30 cellular contexts compared by ENCODE assay signal in genomic region chr12:28955491-28955890, GRCh38.
DNase-seq lines count a peak whose midpoint lies in the region; ATAC-seq, FAIRE-seq and TF ChIP-seq lines count a peak whose summit lies in the region.
"Had no signal": no experiment of that assay in that cellular context is flagged by ENCODE, and none has a peak within 500 bp of the region (broad histone marks: within the 10 kb centered on the region; RNA-seq: fewer than 3 reads in every experiment).

No MANE protein-coding gene starts in this region.

- H3K4me1 ChIP-seq in GM23248 (ENCODE audit: insufficient read depth) (peaks cover 41% of the 10 kb centered on the region), H1 (replicated peaks in 1 of 4; ENCODE audit: control insufficient read depth in 3 of 4, insufficient read depth in 4 of 4, low read length in 3 of 4) (no peaks in the 10 kb centered on the region; a peak in 1 of 7 replicates), OCI-LY7 (ENCODE audit: insufficient read depth, low read length, poor library complexity, severe bottlenecking) (no peaks in the 10 kb centered on the region)
- H3K4me1 ChIP-seq: A549, ascending aorta had no signal

- no peak overlapping the region for H2BK5ac ChIP-seq in H1 (ENCODE audit: low read depth, low read length)

- H3K18ac ChIP-seq in H1 (ENCODE audit: extremely low read depth, low read length) = no peak overlapping the region

- no peak for FAIRE-seq in H1 (lab: Jason Lieb, UNC)
- FAIRE-seq: A549, islet of Langerhans had no signal

- no peaks in the 10 kb centered on the region for H3K36me3 Mint-ChIP-seq in WTC11
- H3K36me3 Mint-ChIP-seq: activated naive CD8-positive, alpha-beta T cell; CD8-positive, alpha-beta T cell had no signal

- CTCF ChIA-PET in WTC11 (lab: Charles Lee) = interaction anchor here (1.1 kb wide), 1 partner anchor 371 kb away, joined by 3 read pairs; no protein-coding TSS in a partner anchor
- CTCF ChIA-PET in H1 (lab: Charles Lee; ENCODE audit: partially characterized antibody) = interaction anchor here (0.5 kb wide), 1 partner anchor 1047 kb away, joined by 3 read pairs; no protein-coding TSS in a partner anchor
- CTCF ChIA-PET in OCI-LY7 (lab: Charles Lee; ENCODE audit: unreplicated experiment) = no interaction called here

- no peak overlapping the region for H3K27ac ChIP-seq in GM23248
- H3K27ac ChIP-seq in H1 (ENCODE audit: low read depth, low read length) = no peak overlapping the region
- H3K27ac ChIP-seq in OCI-LY7 (ENCODE audit: low read depth, low read length, poor library complexity, severe bottlenecking) = no peak overlapping the region
- H3K27ac ChIP-seq: A549, ascending aorta, dorsolateral prefrontal cortex, thyroid gland, vagina had no signal

- no peaks in the 10 kb centered on the region for H3K27me3 ChIP-seq in GM23248 (replicated peaks; ENCODE audit: insufficient read depth)
- H3K27me3 ChIP-seq in H1 (replicated peaks in 1 of 4; ENCODE audit: control insufficient read depth in 3 of 4, extremely low read depth in 1 of 4, insufficient read depth in 3 of 4, low read length in 3 of 4) = no peaks in the 10 kb centered on the region
- H3K27me3 ChIP-seq: ascending aorta, BE2C, dorsolateral prefrontal cortex, thyroid gland, vagina had no signal

- POLR2A ChIA-PET in WTC11 (lab: Charles Lee) = no interaction called here
- POLR2A ChIA-PET in H1 (lab: Charles Lee; ENCODE audit: partially characterized antibody) = no interaction called here
- POLR2A ChIA-PET in OCI-LY7 (lab: Charles Lee) = interaction anchor here (0.6 kb wide), 1 partner anchor 171 kb away, joined by 3 read pairs; no protein-coding TSS in a partner anchor

- H3K36me3 ChIP-seq in GM23248 (ENCODE audit: low read depth) (no peaks in the 10 kb centered on the region), H1 (ENCODE audit: control insufficient read depth in 2 of 4, insufficient read depth in 4 of 4, low read length in 3 of 4) (no peaks in the 10 kb centered on the region), OCI-LY7 (ENCODE audit: insufficient read depth, low read length) (no peaks in the 10 kb centered on the region)
- H3K36me3 ChIP-seq: ascending aorta, BE2C, thyroid gland, vagina had no signal

- H3K23ac ChIP-seq in H1 (ENCODE audit: insufficient read length) = no peak overlapping the region

- no peak overlapping the region for H3K4ac ChIP-seq in H1 (replicated peaks; ENCODE audit: insufficient read length, low read depth, low read length)

- H4K5ac ChIP-seq in H1 (ENCODE audit: insufficient read length, low read depth, low read length) = no peak overlapping the region

- H2BK15ac ChIP-seq in H1 (ENCODE audit: low read length) = no peak overlapping the region

- no peak overlapping the region for H3K14ac ChIP-seq in H1 (ENCODE audit: insufficient read length)

- intact Hi-C loops in OCI-LY7 (cut with micrococcal nuclease; ENCODE audit: unreplicated experiment) = no loop called here

- H4K8ac ChIP-seq in H1 (ENCODE audit: extremely low read depth, insufficient read depth, low read length) = no peak overlapping the region

- H2AFZ ChIP-seq in GM23248 = no peak overlapping the region
- H2AFZ ChIP-seq in H1 (ENCODE audit: low read length) = peak overlapping the region; percentile 51; the same call in 1 of the 2 replicates
- H2AFZ ChIP-seq in OCI-LY7 (ENCODE audit: low read length) = no peak overlapping the region

- no peak overlapping the region for H4K91ac ChIP-seq in H1 (replicated peaks; ENCODE audit: insufficient read length, low read length)

- no peak overlapping the region for H2BK12ac ChIP-seq in H1 (ENCODE audit: low read depth, low read length)

- TF ChIP-seq CTCF in WTC11 (IDR thresholded peaks at IDR 0.05) = no peak
- TF ChIP-seq CTCF in H1 (IDR thresholded peaks at IDR 0.05; ENCODE audit: control extremely low read depth in 1 of 3, insufficient read depth in 1 of 3, low read depth in 1 of 3, low read length in 3 of 3) = no peak
- no peak for TF ChIP-seq CTCF in OCI-LY7 (conservative IDR thresholded peaks at IDR 0.05; ENCODE audit: low read length)

- H3K4me2 ChIP-seq in GM23248 (ENCODE audit: unreplicated experiment) = peak overlapping the region; percentile 16
- H3K4me2 ChIP-seq in H1 (ENCODE audit: insufficient read depth in 1 of 2, low read depth in 2 of 2, low read length in 2 of 2) = no peak overlapping the region; a peak in 1 of 4 replicates
- no peak overlapping the region for H3K4me2 ChIP-seq in OCI-LY7 (ENCODE audit: low read length)
- H3K4me2 ChIP-seq: A549 had no signal

- no peaks in the 10 kb centered on the region for H3K9me3 ChIP-seq in GM23248 (ENCODE audit: low read depth)
- H3K9me3 ChIP-seq in H1 (ENCODE audit: insufficient read depth in 2 of 2, low read depth in 1 of 2, low read length in 1 of 2) = no peaks in the 10 kb centered on the region
- no peaks in the 10 kb centered on the region for H3K9me3 ChIP-seq in OCI-LY7 (ENCODE audit: low read length)
- H3K9me3 ChIP-seq: A549, ascending aorta, BE2C, thyroid gland, vagina had no signal

- H3K4me3 ChIP-seq in GM23248 (no peak overlapping the region), H1 (ENCODE audit: extremely low read depth in 1 of 4, insufficient read depth in 2 of 4, low read depth in 3 of 4, low read length in 4 of 4) (no peak overlapping the region), OCI-LY7 (ENCODE audit: low read depth, low read length, poor library complexity, severe bottlenecking) (no peak overlapping the region)
- H3K4me3 ChIP-seq: A549, ascending aorta, dorsolateral prefrontal cortex, thyroid gland, vagina had no signal

- TF ChIP-seq EP300 in H1 (IDR thresholded peaks at IDR 0.05; ENCODE audit: borderline replicate concordance in 1 of 2, low read depth in 2 of 2, low read length in 2 of 2) = no peak

- in situ Hi-C loops in GM23248 (cut with MboI) = no loop called here

- peaks cover 21% of the 10 kb centered on the region for H3F3A ChIP-seq in GM23248 (ENCODE audit: insufficient read depth)

- DNase-seq in GM23248 (peak; percentile 73), WTC11 (ENCODE audit: low spot score) (no peak), H1 (ENCODE audit: low read depth in 1 of 2, low spot score in 2 of 2) (no peak), iris pigment epithelial cell (ENCODE audit: low read depth) (peak; percentile 56), OCI-LY7 (ENCODE audit: low spot score) (no peak), putamen (ENCODE audit: low spot score) (no peak), HuH-7.5 (ENCODE audit: low spot score) (no peak), NCI-H524 treated with DMSO at 0.1 percent for 48 hours (lab: John Stamatoyannopoulos, UW) (no peak)
- DNase-seq: activated CD4-positive, alpha-beta T cell treated with anti-CD3 and anti-CD28 coated beads for 36 hours; activated CD8-positive, alpha-beta T cell treated with anti-CD3 and anti-CD28 coated beads for 36 hours; BE2C; CD8-positive, alpha-beta T cell; dorsolateral prefrontal cortex; glutamatergic neuron; NCI-H146; NCI-H2107; NCI-H345; SHP77; T-helper 2 cell; thyroid gland had no signal

- H2AK5ac ChIP-seq in H1 (ENCODE audit: low read depth, low read length) = no peak overlapping the region

- 39 to 40% methylated on average over 2 of the region's 2 CpGs for WGBS in GM23248 (ENCODE audit: low coverage in 1 of 2, low lambda C conversion rate in 2 of 2, missing lambda C conversion rate in 2 of 2), 2 experiments
- WGBS in H1 (ENCODE audit: extremely low coverage in 1 of 2, insufficient coverage in 1 of 2, insufficient read length in 1 of 2, insufficient replicate concordance in 2 of 2, low coverage in 1 of 2, low lambda C conversion rate in 2 of 2, missing lambda C conversion rate in 1 of 2), 2 experiments = 91% methylated on average over 2 of the region's 2 CpGs; no CpG with 5 or more reads in 1 of the 2 experiments

- H3K9ac ChIP-seq in GM23248 = no peak overlapping the region
- H3K9ac ChIP-seq in H1 (replicated peaks in 1 of 4; ENCODE audit: extremely low read depth in 1 of 4, low read depth in 3 of 4, low read length in 3 of 4) = no peak overlapping the region

- no peaks in the 10 kb centered on the region for H3K79me1 ChIP-seq in H1 (ENCODE audit: low read depth, low read length)

- no peak overlapping the region for H2BK120ac ChIP-seq in H1 (replicated peaks; ENCODE audit: low read depth, low read length)

- peaks cover 27% of the 10 kb centered on the region for H3K4me1 Mint-ChIP-seq in WTC11
- H3K4me1 Mint-ChIP-seq: activated CD4-positive, alpha-beta T cell treated with anti-CD3 and anti-CD28 coated beads for 36 hours; IgD-negative memory B cell had no signal

- no peaks in the 10 kb centered on the region for H3K9me2 ChIP-seq in GM23248 (ENCODE audit: insufficient read depth)
- H3K9me2 ChIP-seq in OCI-LY7 (ENCODE audit: insufficient read depth, low read length) = no peaks in the 10 kb centered on the region

- no peak overlapping the region for H2BK20ac ChIP-seq in H1 (ENCODE audit: low read length)

- no peaks in the 10 kb centered on the region for H4K20me1 ChIP-seq in GM23248 (ENCODE audit: insufficient read depth)
- H4K20me1 ChIP-seq in H1 (replicated peaks in 1 of 2; ENCODE audit: control insufficient read depth in 1 of 2, insufficient read depth in 2 of 2, low read length in 2 of 2) = no peaks in the 10 kb centered on the region
- no peaks in the 10 kb centered on the region for H4K20me1 ChIP-seq in OCI-LY7 (ENCODE audit: insufficient read depth, low read length)

- TF ChIP-seq RAD21 in H1 (IDR thresholded peaks at IDR 0.05 in 1 of 2, conservative IDR thresholded peaks at IDR 0.05 in 1 of 2; ENCODE audit: low read depth in 2 of 2, low read length in 2 of 2) = no peak

- H3K23me2 ChIP-seq in H1 (ENCODE audit: low read depth, low read length) = no peaks in the 10 kb centered on the region

- ATAC-seq in WTC11 = no peak
- ATAC-seq: A549; activated CD4-positive, alpha-beta T cell treated with anti-CD3 and anti-CD28 coated beads for 36 hours; activated CD8-positive, alpha-beta T cell treated with anti-CD3 and anti-CD28 coated beads for 36 hours; CD8-positive, alpha-beta T cell; left lobe of liver; Panc1 had no signal

- H3K9me3 Mint-ChIP-seq in WTC11 = peaks cover 8% of the 10 kb centered on the region
- H3K9me3 Mint-ChIP-seq: activated CD8-positive, alpha-beta T cell treated with anti-CD3 and anti-CD28 coated beads for 36 hours; IgD-negative memory B cell; nephron; stimulated activated naive CD8-positive, alpha-beta T cell treated with anti-CD3 and anti-CD28 coated beads, Interleukin-15, Interleukin-2, amounts not matched to agents 100 ng/mL and 50 ng/mL, for 24 hours had no signal

- H3K27me3 Mint-ChIP-seq in WTC11 (ENCODE audit: low read depth) = no peaks in the 10 kb centered on the region
- H3K27me3 Mint-ChIP-seq: IgD-negative memory B cell; stimulated activated naive CD8-positive, alpha-beta T cell treated with anti-CD3 and anti-CD28 coated beads, Interleukin-15, Interleukin-2, amounts not matched to agents 100 ng/mL and 50 ng/mL, for 24 hours had no signal

- H3K27ac Mint-ChIP-seq in WTC11 = peak overlapping the region; percentile 92
- H3K27ac Mint-ChIP-seq: activated CD4-positive, alpha-beta T cell treated with anti-CD3 and anti-CD28 coated beads for 36 hours; activated CD8-positive, alpha-beta T cell treated with anti-CD3 and anti-CD28 coated beads for 36 hours; activated naive CD8-positive, alpha-beta T cell; CD8-positive, alpha-beta T cell; IgD-negative memory B cell; stimulated activated naive CD8-positive, alpha-beta T cell treated with anti-CD3 and anti-CD28 coated beads, Interleukin-15, Interleukin-2, amounts not matched to agents 100 ng/mL and 50 ng/mL, for 24 hours had no signal

- no peak for TF ChIP-seq POLR2A in H1 (IDR thresholded peaks at IDR 0.05; ENCODE audit: control extremely low read depth in 1 of 2, low read depth in 2 of 2, low read length in 2 of 2)

- no peak overlapping the region for H3K4me3 Mint-ChIP-seq in WTC11
- H3K4me3 Mint-ChIP-seq: activated CD4-positive, alpha-beta T cell treated with anti-CD3 and anti-CD28 coated beads for 36 hours; activated CD8-positive, alpha-beta T cell treated with anti-CD3 and anti-CD28 coated beads for 36 hours; activated naive CD8-positive, alpha-beta T cell; CD8-positive, alpha-beta T cell; IgD-negative memory B cell; nephron; stimulated activated naive CD8-positive, alpha-beta T cell treated with anti-CD3 and anti-CD28 coated beads, Interleukin-15, Interleukin-2, amounts not matched to agents 100 ng/mL and 50 ng/mL, for 24 hours had no signal

- no peaks in the 10 kb centered on the region for H3K79me2 ChIP-seq in GM23248 (ENCODE audit: insufficient read depth)
- no peaks in the 10 kb centered on the region for H3K79me2 ChIP-seq in H1 (ENCODE audit: control insufficient read depth in 1 of 2, insufficient read depth in 2 of 2, low read length in 2 of 2)
- H3K79me2 ChIP-seq in OCI-LY7 (ENCODE audit: insufficient read depth, low read depth, low read length) = no peaks in the 10 kb centered on the region

- H3K56ac ChIP-seq in H1 (replicated peaks; ENCODE audit: insufficient read length, low read depth, low read length) = no peak overlapping the region

- BruUV-seq in OCI-LY7 (replicated peaks; lab: Mats Ljungman, UMichigan) = no TSS peak

Comparison
In these comparisons a context has a peak if more than half of its experiments do, and no peak if none do; other contexts are left out.
1. DNase-seq: peak in GM23248 (single experiment) and iris pigment epithelial cell (single experiment); none in WTC11 (single experiment), H1 (0 of 2), OCI-LY7 (single experiment), putamen (single experiment), HuH-7.5 (single experiment) and NCI-H524 treated with DMSO at 0.1 percent for 48 hours (single experiment).